Comparison of ENCODE assay signal across 8 cellular contexts in genomic region chr2:28359222-28360065, GRCh38. TPM values are rescaled to one million over a fixed set of nuclear protein-coding genes. Genes with fewer than 3 reads are reported as not detected.
DNase-seq lines count a peak whose midpoint lies in the region; ATAC-seq and TF ChIP-seq lines count a peak whose summit lies in the region.

No MANE protein-coding gene starts in this region.

- H3K9me3 Mint-ChIP-seq in naive B cell, result no peaks in the 10 kb centered on the region
- H3K9me3 Mint-ChIP-seq in type B pancreatic cell, result no peaks in the 10 kb centered on the region

- H3K36me3 Mint-ChIP-seq in T-helper 17 cell (ENCODE audit: low read depth) (peaks cover 2% of the 10 kb centered on the region), naive B cell (no peaks in the 10 kb centered on the region), type B pancreatic cell (no peaks in the 10 kb centered on the region)

- peak; percentile 68 for ATAC-seq in GM19025 (IDR thresholded peaks at IDR 0.05; ENCODE audit: low read depth, unreplicated experiment)
- peak; percentile 67 for ATAC-seq in HG03159 (IDR thresholded peaks at IDR 0.05; ENCODE audit: unreplicated experiment)
- peak; percentile 86 for ATAC-seq in T-helper 17 cell
- peak; percentile 78 for ATAC-seq in naive B cell (ENCODE audit: low read depth in 2 of 2)

- H3K27ac Mint-ChIP-seq in T-helper 17 cell (peak overlapping the region; percentile 93), naive B cell (peak overlapping the region; percentile 88 to 99 (median 96)), type B pancreatic cell (peak overlapping the region; percentile 45)

- H3K27me3 Mint-ChIP-seq in T-helper 17 cell, result no peaks in the 10 kb centered on the region
- H3K27me3 Mint-ChIP-seq in naive B cell, result peaks cover 5 to 24% (median 21%) of the 10 kb centered on the region in 3 donors
- no peaks in the 10 kb centered on the region for H3K27me3 Mint-ChIP-seq in type B pancreatic cell

- H3K4me3 Mint-ChIP-seq in T-helper 17 cell (peak overlapping the region; percentile 89), naive B cell (peak overlapping the region; percentile 52 to 91 (median 78)), type B pancreatic cell (peak overlapping the region; percentile 41)

- H3K9me3 ChIP-seq in T-helper 17 cell (ENCODE audit: control insufficient read depth, low read length, poor library complexity, severe bottlenecking), result no peaks in the 10 kb centered on the region

- TF ChIP-seq CTCF in type B pancreatic cell (conservative IDR thresholded peaks at IDR 0.05), result no peak

- DNase-seq in T-helper 17 cell (peak; percentile 56 to 72 (median 62)), naive B cell (peak; percentile 71), type B pancreatic cell (ENCODE audit: extremely low spot score, unreplicated experiment) (no peak), islet precursor cell (no peak), NCI-H1048 (lab: John Stamatoyannopoulos, UW) (no peak)
- DNase-seq in activated naive CD8-positive, alpha-beta T cell treated with anti-CD3 and anti-CD28 coated beads, Interleukin-2, amount 50 U/mL, for 16 hours (ENCODE audit: low read depth, low spot score), result peak; percentile 25

- peaks cover 44% of the 10 kb centered on the region for H3K4me1 Mint-ChIP-seq in T-helper 17 cell
- peaks cover 10% of the 10 kb centered on the region in 3 donors for H3K4me1 Mint-ChIP-seq in naive B cell
- H3K4me1 Mint-ChIP-seq in type B pancreatic cell (ENCODE audit: unreplicated experiment), result peaks cover 35% of the 10 kb centered on the region

RNA-seq across cellular contexts. Expression of gene FOSL2, which starts 33.2 kb away (rescaled TPM):
- 100 to 1,000 TPM; 114 to 153 TPM for total RNA-seq in T-helper 17 cell
- under 1 TPM; 0.06 to 0.77 (median 0.11) TPM for polyA plus RNA-seq in naive B cell (ENCODE audit: low read depth in 6 of 6)
- 42.1 and 100 TPM in 2 replicates for total RNA-seq in type B pancreatic cell (ENCODE audit: low replicate concordance)

Comparison
In these comparisons a context has a peak if more than half of its experiments do, and no peak if none do; other contexts are left out.
1. DNase-seq: peak in T-helper 17 cell (3 of 3), activated naive CD8-positive, alpha-beta T cell treated with anti-CD3 and anti-CD28 coated beads, Interleukin-2, amount 50 U/mL, for 16 hours (single experiment) and naive B cell (single experiment); none in type B pancreatic cell (single experiment), islet precursor cell (single experiment) and NCI-H1048 (single experiment).
2. H3K27ac Mint-ChIP-seq: peak in every context shown above with its lines; median percentile 96 in naive B cell; 93 in T-helper 17 cell; 45 in type B pancreatic cell.
3. Peak in every context shown above with its lines, with median percentiles within 50 percentile points of each other: ATAC-seq and H3K4me3 Mint-ChIP-seq.